ENCODE assay signal across 1 cellular context in genomic region chr12:66066071-66066928, GRCh38.
TF ChIP-seq lines count a peak whose summit lies in the region.

No MANE protein-coding gene starts in this region.

TF ChIP-seq in WTC11, 78 proteins besides CTCF, POLR2A, EP300 and RAD21 (continued from another document):
- TF ChIP-seq STAT6 (CRISPR knock-in tag; conservative IDR thresholded peaks at IDR 0.05; ENCODE audit: low read depth) (no peak), USF1 (CRISPR knock-in tag; IDR thresholded peaks at IDR 0.05) (no peak), HMGA2 (CRISPR knock-in tag; IDR thresholded peaks at IDR 0.05) (no peak), ELF4 (CRISPR knock-in tag; IDR thresholded peaks at IDR 0.05; ENCODE audit: low read depth) (no peak), IRF1 (CRISPR knock-in tag; IDR thresholded peaks at IDR 0.05) (no peak), E2F4 (CRISPR knock-in tag; IDR thresholded peaks at IDR 0.05; ENCODE audit: borderline replicate concordance, low read depth) (no peak)
